1 cellular context compared by ENCODE assay signal in the genomic region with DNA sequence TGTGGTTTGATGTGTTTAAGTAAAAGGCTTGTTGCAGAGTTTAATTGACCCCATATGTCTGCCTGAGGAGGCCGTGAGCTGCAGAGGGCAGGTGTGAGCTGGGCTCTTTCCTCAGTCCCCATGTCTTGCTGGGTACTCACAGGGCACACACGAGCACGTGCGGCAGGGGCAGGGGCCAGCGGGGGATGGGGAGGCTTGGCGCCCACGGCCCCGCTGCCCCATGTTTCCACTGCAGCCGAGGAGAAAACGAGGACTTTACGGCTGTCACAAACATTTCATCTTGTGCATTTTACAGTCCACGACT.
TF ChIP-seq lines count a peak whose summit lies in the region.

No MANE protein-coding gene starts in this region.

TF ChIP-seq in IMR-90, 13 proteins besides CTCF, POLR2A, EP300 and RAD21:
- TF ChIP-seq SMC3 (IDR thresholded peaks at IDR 0.05; ENCODE audit: low read depth, low read length): no peak
- no peak for TF ChIP-seq CHD1 (IDR thresholded peaks at IDR 0.05; ENCODE audit: low read depth, low read length)
- no peak for TF ChIP-seq NFE2L2 (IDR thresholded peaks at IDR 0.05; ENCODE audit: low read depth, low read length)
- TF ChIP-seq USF2 (IDR thresholded peaks at IDR 0.05; ENCODE audit: low read depth, low read length): no peak
- peak; percentile 21; the same call in 1 of the 2 replicates for TF ChIP-seq BHLHE40 (IDR thresholded peaks at IDR 0.05; ENCODE audit: low read depth, low read length)
